In the genomic region with DNA sequence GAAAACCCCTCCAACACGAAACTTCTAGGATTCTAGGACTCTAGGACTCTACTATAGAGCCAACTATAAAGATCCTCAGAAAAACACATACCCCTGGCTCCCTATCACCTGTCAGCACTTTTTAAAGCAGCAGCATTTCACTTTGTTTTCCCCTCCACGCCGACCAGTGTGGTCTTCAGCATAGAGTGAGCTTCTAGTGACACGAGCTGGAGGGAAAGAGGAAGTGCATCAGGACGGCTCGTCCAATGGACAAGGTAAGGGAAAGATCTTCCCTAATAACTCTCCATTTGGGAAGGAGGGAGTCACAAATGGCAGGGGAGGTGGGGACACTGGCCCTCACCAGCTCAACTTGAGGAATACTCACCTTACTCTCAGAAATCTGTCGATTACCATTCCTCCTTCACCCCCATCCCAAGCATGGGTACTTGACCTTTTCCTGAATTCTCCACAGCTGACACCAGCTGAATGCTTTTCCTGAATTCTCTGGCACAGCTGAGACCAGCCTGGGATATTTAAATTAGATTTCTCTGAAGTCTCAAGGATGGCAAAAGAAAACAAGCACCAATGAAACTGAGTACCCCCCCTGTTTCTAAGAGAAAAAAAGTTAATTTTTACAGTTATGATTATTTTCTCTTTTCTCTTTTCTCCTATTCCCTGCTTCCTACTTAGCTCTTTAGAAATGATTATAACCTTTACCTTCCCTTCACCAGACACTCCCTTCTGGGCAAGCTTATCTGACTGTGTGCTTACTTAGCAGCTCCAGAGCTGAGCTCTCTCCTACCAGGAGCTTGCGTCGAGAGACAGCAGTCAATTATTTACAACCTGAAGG, we compare ENCODE assay signal across 8 cellular contexts. TPM values are rescaled to one million over a fixed set of nuclear protein-coding genes. Genes with fewer than 3 reads are reported as not detected.
A peak's percentile ranks its signal among the peaks of the same experiment; 100 is the strongest.
DNase-seq lines count a peak whose midpoint lies in the region; ATAC-seq and TF ChIP-seq lines count a peak whose summit lies in the region.

No MANE protein-coding gene starts in this region.

- H3K36me3 ChIP-seq in HCT116 (ENCODE audit: control insufficient read depth in 1 of 2, insufficient read depth in 2 of 2, low read length in 2 of 2): no peaks in the 10 kb centered on the region
- no peaks in the 10 kb centered on the region for H3K36me3 ChIP-seq in upper lobe of right lung

- DNase-seq in CD4-positive, alpha-beta T cell: no peak
- DNase-seq in HCT116 (ENCODE audit: low read depth, low spot score): peak; percentile 26
- peak; percentile 70 for DNase-seq in NCI-H774 (lab: John Stamatoyannopoulos, UW)
- DNase-seq in cardiac fibroblast (ENCODE audit: low read depth in 2 of 2): peak; percentile 67 to 82
- peak; percentile 57 for DNase-seq in kidney tubule cell (ENCODE audit: low spot score)
- peak; percentile 47 for DNase-seq in upper lobe of right lung

- no peak overlapping the region for H3K4me3 Mint-ChIP-seq in CD4-positive, alpha-beta T cell

- no peaks in the 10 kb centered on the region for H3K36me3 Mint-ChIP-seq in CD4-positive, alpha-beta T cell (ENCODE audit: low read depth)

- H3K9me3 ChIP-seq in CD4-positive, alpha-beta T cell (ENCODE audit: control insufficient read depth, low read length): no peaks in the 10 kb centered on the region
- H3K9me3 ChIP-seq in HCT116 (ENCODE audit: control insufficient read depth in 1 of 2, insufficient read depth in 1 of 2, low read depth in 1 of 2, low read length in 2 of 2) (no peaks in the 10 kb centered on the region), upper lobe of right lung (no peaks in the 10 kb centered on the region)

- peaks cover 11% of the 10 kb centered on the region for H3K27me3 ChIP-seq in CD4-positive, alpha-beta T cell (ENCODE audit: control insufficient read depth, insufficient read depth, low read length)
- H3K27me3 ChIP-seq in HCT116 (ENCODE audit: insufficient read depth, low read length) (peaks cover 25% of the 10 kb centered on the region; the same call in 1 of the 2 replicates), upper lobe of right lung (no peaks in the 10 kb centered on the region)

- peak; percentile 36 for TF ChIP-seq CTCF in CD4-positive, alpha-beta T cell (IDR thresholded peaks at IDR 0.05)
- peak; percentile 37 to 67 (median 62); a peak in 5 of 6 replicates for TF ChIP-seq CTCF in HCT116 (IDR thresholded peaks at IDR 0.05 in 2 of 3, conservative IDR thresholded peaks at IDR 0.05 in 1 of 3; ENCODE audit: borderline replicate concordance in 1 of 3, insufficient read depth in 1 of 3, low read depth in 2 of 3, low read length in 2 of 3)
- peak; percentile 69 for TF ChIP-seq CTCF in cardiac fibroblast (IDR thresholded peaks at IDR 0.05; ENCODE audit: low read depth, low read length)
- peak; percentile 57 for TF ChIP-seq CTCF in upper lobe of right lung (IDR thresholded peaks at IDR 0.05)

- H3K4me3 ChIP-seq in HCT116 (replicated peaks in 1 of 2; ENCODE audit: low read depth in 1 of 2, low read length in 2 of 2): no peak overlapping the region
- H3K4me3 ChIP-seq in cardiac fibroblast (replicated peaks in 1 of 2; ENCODE audit: low read depth in 2 of 2, low read length in 2 of 2): no peak overlapping the region
- H3K4me3 ChIP-seq in upper lobe of right lung: no peak overlapping the region

- no peaks in the 10 kb centered on the region for H3K9me2 ChIP-seq in HCT116 (ENCODE audit: insufficient read depth)

- H3K27ac ChIP-seq in CD4-positive, alpha-beta T cell (ENCODE audit: low read depth, low read length): no peak overlapping the region
- H3K27ac ChIP-seq in HCT116 (ENCODE audit: low read depth, low read length) (no peak overlapping the region), upper lobe of right lung (no peak overlapping the region)

- RAD21 ChIA-PET in HCT116 (lab: Charles Lee; ENCODE audit: low non-redundant PET in 1 of 2, low total read pairs in 2 of 2, uncharacterized antibody in 2 of 2, unreplicated experiment in 2 of 2): interaction anchor here (0.6 to 3.1 kb wide), 3 partner anchors 367 to 457 kb away, joined by 3 to 10 read pairs (median 3); no protein-coding TSS in a partner anchor

- H3K4me1 ChIP-seq in HCT116 (ENCODE audit: control insufficient read depth in 1 of 2, insufficient read depth in 2 of 2, low read length in 2 of 2): no peaks in the 10 kb centered on the region
- H3K4me1 ChIP-seq in upper lobe of right lung: peaks cover 22% of the 10 kb centered on the region

- CTCF ChIA-PET in CD4-positive, alpha-beta T cell (lab: Charles Lee): interaction anchor here (0.5 to 9.0 kb wide), 4 partner anchors 204 to 466 kb away, joined by 3 to 83 read pairs (median 16); a partner anchor contains a TSS
- CTCF ChIA-PET in HCT116 (lab: Charles Lee): interaction anchor here (0.6 to 6.6 kb wide), 11 partner anchors 243 to 1468 kb away, joined by 3 to 74 read pairs (median 4); a partner anchor contains a TSS

- H3K27me3 Mint-ChIP-seq in CD4-positive, alpha-beta T cell: peaks cover 15% of the 10 kb centered on the region

- TF ChIP-seq POLR2A in HCT116 (IDR thresholded peaks at IDR 0.05; ENCODE audit: borderline replicate concordance, extremely low read depth, insufficient read depth, insufficient read length): no peak

- no peak overlapping the region for H3K9ac ChIP-seq in HCT116 (ENCODE audit: low read length)

- H3K9me3 Mint-ChIP-seq in CD4-positive, alpha-beta T cell: no peaks in the 10 kb centered on the region

- no TSS peak for BruUV-seq in HCT116 (replicated peaks; lab: Mats Ljungman, UMichigan)

- H3K79me2 ChIP-seq in HCT116 (ENCODE audit: insufficient read depth, low read length): no peaks in the 10 kb centered on the region

- no peaks in the 10 kb centered on the region for H3K4me1 Mint-ChIP-seq in CD4-positive, alpha-beta T cell (ENCODE audit: low read depth)

- H3K4me2 ChIP-seq in HCT116 (ENCODE audit: low read length): no peak overlapping the region; the same call in 1 of the 2 replicates

- intact Hi-C loops in CD4-positive, alpha-beta T cell (cut with DNase I, micrococcal nuclease): loop anchor here (2.0 to 5.0 kb wide), 4 partner anchors 66 to 958 kb away; no protein-coding TSS in a partner anchor
- intact Hi-C loops in HCT116 (cut with micrococcal nuclease): loop anchor here (1.0 to 5.0 kb wide), 3 partner anchors 81 to 1976 kb away; no protein-coding TSS in a partner anchor
- intact Hi-C loops in upper lobe of right lung (cut with DNase I): loop anchor here (5.0 to 10.0 kb wide), 2 partner anchors 226 to 368 kb away; no protein-coding TSS in a partner anchor

- H3K27ac Mint-ChIP-seq in CD4-positive, alpha-beta T cell: no peak overlapping the region

- TF ChIP-seq RAD21 in HCT116 (IDR thresholded peaks at IDR 0.05; ENCODE audit: low read depth): peak; percentile 79

- POLR2A ChIA-PET in CD4-positive, alpha-beta T cell (lab: Charles Lee): interaction anchor here (2.9 kb wide), 1 partner anchor 269 kb away, joined by 11 read pairs; no protein-coding TSS in a partner anchor
- POLR2A ChIA-PET in HCT116 (lab: Charles Lee): no interaction called here

- H2AFZ ChIP-seq in HCT116 (ENCODE audit: low read depth, low read length, poor library complexity, severe bottlenecking): no peak overlapping the region

- H4K20me1 ChIP-seq in HCT116 (ENCODE audit: insufficient read depth): no peaks in the 10 kb centered on the region

- peak; percentile 52 for ATAC-seq in CD4-positive, alpha-beta T cell (ENCODE audit: poor library complexity)
- ATAC-seq in HCT116 (peak; percentile 87), upper lobe of right lung (peak; percentile 27), HG02610 (IDR thresholded peaks at IDR 0.05; ENCODE audit: unreplicated experiment) (no peak), HG03159 (IDR thresholded peaks at IDR 0.05; ENCODE audit: unreplicated experiment) (no peak)

TF ChIP-seq in HCT116, 20 proteins besides CTCF, POLR2A, EP300 and RAD21:
- TF ChIP-seq SP1 (IDR thresholded peaks at IDR 0.05; ENCODE audit: low read depth) (no peak), YY1 (IDR thresholded peaks at IDR 0.05; ENCODE audit: extremely low read depth, insufficient replicate concordance, low read depth, low read length) (no peak), CEBPB (IDR thresholded peaks at IDR 0.05; ENCODE audit: low read depth) (no peak), FOSL1 (IDR thresholded peaks at IDR 0.05; ENCODE audit: low read depth) (no peak), EZH2 (IDR thresholded peaks at IDR 0.05) (no peak), TCF7L2 (IDR thresholded peaks at IDR 0.05; ENCODE audit: borderline replicate concordance, extremely low read depth, insufficient read depth, insufficient read length) (no peak), ZFX (IDR thresholded peaks at IDR 0.05) (no peak), EGR1 (IDR thresholded peaks at IDR 0.05; ENCODE audit: low read depth) (no peak), JUND (IDR thresholded peaks at IDR 0.05) (no peak), SIN3A (IDR thresholded peaks at IDR 0.05; ENCODE audit: low read depth) (no peak)
- TF ChIP-seq, protein P1, sequence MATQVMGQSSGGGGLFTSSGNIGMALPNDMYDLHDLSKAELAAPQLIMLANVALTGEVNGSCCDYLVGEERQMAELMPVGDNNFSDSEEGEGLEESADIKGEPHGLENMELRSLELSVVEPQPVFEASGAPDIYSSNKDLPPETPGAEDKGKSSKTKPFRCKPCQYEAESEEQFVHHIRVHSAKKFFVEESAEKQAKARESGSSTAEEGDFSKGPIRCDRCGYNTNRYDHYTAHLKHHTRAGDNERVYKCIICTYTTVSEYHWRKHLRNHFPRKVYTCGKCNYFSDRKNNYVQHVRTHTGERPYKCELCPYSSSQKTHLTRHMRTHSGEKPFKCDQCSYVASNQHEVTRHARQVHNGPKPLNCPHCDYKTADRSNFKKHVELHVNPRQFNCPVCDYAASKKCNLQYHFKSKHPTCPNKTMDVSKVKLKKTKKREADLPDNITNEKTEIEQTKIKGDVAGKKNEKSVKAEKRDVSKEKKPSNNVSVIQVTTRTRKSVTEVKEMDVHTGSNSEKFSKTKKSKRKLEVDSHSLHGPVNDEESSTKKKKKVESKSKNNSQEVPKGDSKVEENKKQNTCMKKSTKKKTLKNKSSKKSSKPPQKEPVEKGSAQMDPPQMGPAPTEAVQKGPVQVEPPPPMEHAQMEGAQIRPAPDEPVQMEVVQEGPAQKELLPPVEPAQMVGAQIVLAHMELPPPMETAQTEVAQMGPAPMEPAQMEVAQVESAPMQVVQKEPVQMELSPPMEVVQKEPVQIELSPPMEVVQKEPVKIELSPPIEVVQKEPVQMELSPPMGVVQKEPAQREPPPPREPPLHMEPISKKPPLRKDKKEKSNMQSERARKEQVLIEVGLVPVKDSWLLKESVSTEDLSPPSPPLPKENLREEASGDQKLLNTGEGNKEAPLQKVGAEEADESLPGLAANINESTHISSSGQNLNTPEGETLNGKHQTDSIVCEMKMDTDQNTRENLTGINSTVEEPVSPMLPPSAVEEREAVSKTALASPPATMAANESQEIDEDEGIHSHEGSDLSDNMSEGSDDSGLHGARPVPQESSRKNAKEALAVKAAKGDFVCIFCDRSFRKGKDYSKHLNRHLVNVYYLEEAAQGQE (IDR thresholded peaks at IDR 0.05; ENCODE audit: low read depth): no peak

RNA-seq across cellular contexts. Expression of a gene that starts 33.3 kb away (rescaled TPM):
- total RNA-seq in CD4-positive, alpha-beta T cell: not detected
- total RNA-seq in HCT116 (2021; ENCODE audit: unreplicated experiment) (not detected), upper lobe of right lung (349 TPM)
- polyA plus RNA-seq in HCT116 (2012): not detected in 2 replicates

Comparison
In these comparisons a context has a peak if more than half of its experiments do, and no peak if none do; other contexts are left out.
1. ATAC-seq: peak in CD4-positive, alpha-beta T cell (single experiment), HCT116 (single experiment) and upper lobe of right lung (single experiment); none in HG02610 (single experiment) and HG03159 (single experiment).
2. DNase-seq: peak in HCT116 (single experiment), NCI-H774 (single experiment), cardiac fibroblast (2 of 2), kidney tubule cell (single experiment) and upper lobe of right lung (single experiment); none in CD4-positive, alpha-beta T cell (0 of 10).
3. RNA of a gene that starts 33.3 kb away (total RNA-seq): 349 TPM in upper lobe of right lung (single experiment); not detected in HCT116 (single experiment) and not detected in CD4-positive, alpha-beta T cell; every median in the first group is over 100 times any median in the second.
4. Peak in every context shown above with its lines, with median percentiles within 50 percentile points of each other: CTCF ChIP-seq.